1 cellular context compared by ENCODE assay signal in genomic region chr2:222318026-222318711, GRCh38.
A peak's percentile ranks its signal among the peaks of the same experiment; 100 is the strongest.
TF ChIP-seq lines count a peak whose summit lies in the region.

No MANE protein-coding gene starts in this region.

TF ChIP-seq in HEK293, 187 proteins besides CTCF, POLR2A, EP300 and RAD21 (continued from another document and continues in another):
- TF ChIP-seq HOXA7 (CRISPR knock-in tag; IDR thresholded peaks at IDR 0.05; ENCODE audit: borderline replicate concordance) (no peak), ZBTB7A (tag by site-specific recombination; IDR thresholded peaks at IDR 0.05; ENCODE audit: low read depth) (no peak), ZNF626 (tag by site-specific recombination; IDR thresholded peaks at IDR 0.05) (no peak), ZFHX2 (tag by site-specific recombination; conservative IDR thresholded peaks at IDR 0.05) (0 out of 2 replicates have a peak, but pooled peaks have one; percentile 9), PRDM6 (tag by site-specific recombination; IDR thresholded peaks at IDR 0.05) (no peak), ZNF624 (tag by site-specific recombination; IDR thresholded peaks at IDR 0.05) (no peak), ZEB2 (tag by site-specific recombination; IDR thresholded peaks at IDR 0.05) (no peak), ZNF747 (tag by site-specific recombination; IDR thresholded peaks at IDR 0.05) (no peak), ZNF324 (tag by site-specific recombination; IDR thresholded peaks at IDR 0.05) (no peak), ZSCAN4 (tag by site-specific recombination; IDR thresholded peaks at IDR 0.05) (no peak), ZSCAN30 (tag by site-specific recombination; IDR thresholded peaks at IDR 0.05) (peak; percentile 38; the same call in 1 of the 2 replicates), ZNF837 (tag by site-specific recombination; IDR thresholded peaks at IDR 0.05) (no peak), GLIS1 (tag by site-specific recombination; IDR thresholded peaks at IDR 0.05) (no peak), ZNF426 (tag by site-specific recombination; IDR thresholded peaks at IDR 0.05) (no peak), ZNF23 (tag by site-specific recombination; IDR thresholded peaks at IDR 0.05; ENCODE audit: borderline replicate concordance) (no peak), ZXDB (tag by site-specific recombination; IDR thresholded peaks at IDR 0.05) (no peak), ZNF530 (tag by site-specific recombination; IDR thresholded peaks at IDR 0.05; ENCODE audit: low read depth) (no peak), ZNF658 (tag by site-specific recombination; IDR thresholded peaks at IDR 0.05) (no peak), SALL2 (tag by site-specific recombination; IDR thresholded peaks at IDR 0.05; ENCODE audit: borderline replicate concordance) (no peak), ZSCAN23 (tag by site-specific recombination; IDR thresholded peaks at IDR 0.05) (no peak), ZNF416 (tag by site-specific recombination; IDR thresholded peaks at IDR 0.05) (no peak), ZNF133 (tag by site-specific recombination; IDR thresholded peaks at IDR 0.05) (no peak), ZNF549 (tag by site-specific recombination; IDR thresholded peaks at IDR 0.05) (no peak), ZNF2 (tag by site-specific recombination; IDR thresholded peaks at IDR 0.05) (no peak), ZNF362 (tag by site-specific recombination; IDR thresholded peaks at IDR 0.05) (no peak), RBAK (tag by site-specific recombination; IDR thresholded peaks at IDR 0.05) (no peak), ZNF341 (tag by site-specific recombination; IDR thresholded peaks at IDR 0.05; ENCODE audit: low read depth) (peak; percentile 54; the same call in 1 of the 2 replicates), MYNN (tag by site-specific recombination; IDR thresholded peaks at IDR 0.05; ENCODE audit: borderline replicate concordance) (no peak), ZNF433 (tag by site-specific recombination; IDR thresholded peaks at IDR 0.05; ENCODE audit: low read depth) (no peak), ZNF140 (tag by site-specific recombination; IDR thresholded peaks at IDR 0.05) (no peak), ZBTB20 (tag by site-specific recombination; IDR thresholded peaks at IDR 0.05) (peak; percentile 73; the same call in 1 of the 2 replicates), PBX3 (CRISPR knock-in tag; IDR thresholded peaks at IDR 0.05) (peak; percentile 87; the same call in 1 of the 2 replicates), MZF1 (tag by site-specific recombination; IDR thresholded peaks at IDR 0.05; ENCODE audit: borderline replicate concordance) (no peak), ZNF404 (tag by site-specific recombination; IDR thresholded peaks at IDR 0.05) (no peak), ZNF544 (tag by site-specific recombination; IDR thresholded peaks at IDR 0.05) (no peak), ZNF366 (tag by site-specific recombination; conservative IDR thresholded peaks at IDR 0.05) (peak; percentile 41; the same call in 1 of the 2 replicates), ZNF585B (tag by site-specific recombination; IDR thresholded peaks at IDR 0.05) (no peak), ZNF501 (tag by site-specific recombination; IDR thresholded peaks at IDR 0.05) (no peak), ZNF24 (tag by site-specific recombination; IDR thresholded peaks at IDR 0.05) (no peak), ZNF843 (tag by site-specific recombination; IDR thresholded peaks at IDR 0.05) (no peak), KLF9 (tag by site-specific recombination; IDR thresholded peaks at IDR 0.05; ENCODE audit: low read depth) (peak; percentile 59), ZNF777 (tag by site-specific recombination; IDR thresholded peaks at IDR 0.05; ENCODE audit: borderline replicate concordance) (no peak), MEIS1 (CRISPR knock-in tag; IDR thresholded peaks at IDR 0.05; ENCODE audit: borderline replicate concordance) (no peak), ZNF19 (tag by site-specific recombination; IDR thresholded peaks at IDR 0.05; ENCODE audit: low read depth) (no peak), BCL11B (tag by site-specific recombination; IDR thresholded peaks at IDR 0.05; ENCODE audit: low read depth) (0 out of 2 replicates have a peak, but pooled peaks have one; percentile 11), ZNF670 (tag by site-specific recombination; IDR thresholded peaks at IDR 0.05; ENCODE audit: low read depth) (no peak), ZNF266 (tag by site-specific recombination; IDR thresholded peaks at IDR 0.05; ENCODE audit: low read depth) (no peak), ZNF302 (tag by site-specific recombination; IDR thresholded peaks at IDR 0.05; ENCODE audit: low read depth) (no peak), ZNF202 (tag by site-specific recombination; IDR thresholded peaks at IDR 0.05; ENCODE audit: borderline replicate concordance) (no peak), YY2 (tag by site-specific recombination; IDR thresholded peaks at IDR 0.05) (no peak), ZNF560 (tag by site-specific recombination; IDR thresholded peaks at IDR 0.05; ENCODE audit: borderline replicate concordance) (no peak), TRIM28 (IDR thresholded peaks at IDR 0.05; ENCODE audit: borderline replicate concordance, low read length) (peak; percentile 83; the same call in 1 of the 2 replicates), GLIS2 (tag by site-specific recombination; IDR thresholded peaks at IDR 0.05) (no peak), ZNF169 (tag by site-specific recombination; IDR thresholded peaks at IDR 0.05) (no peak), ZBTB17 (tag by site-specific recombination; IDR thresholded peaks at IDR 0.05) (peak; percentile 76), ZNF37A (tag by site-specific recombination; IDR thresholded peaks at IDR 0.05) (no peak), ZNF354C (tag by site-specific recombination; IDR thresholded peaks at IDR 0.05; ENCODE audit: borderline replicate concordance, low read depth) (no peak)
- TF ChIP-seq, protein P1, sequence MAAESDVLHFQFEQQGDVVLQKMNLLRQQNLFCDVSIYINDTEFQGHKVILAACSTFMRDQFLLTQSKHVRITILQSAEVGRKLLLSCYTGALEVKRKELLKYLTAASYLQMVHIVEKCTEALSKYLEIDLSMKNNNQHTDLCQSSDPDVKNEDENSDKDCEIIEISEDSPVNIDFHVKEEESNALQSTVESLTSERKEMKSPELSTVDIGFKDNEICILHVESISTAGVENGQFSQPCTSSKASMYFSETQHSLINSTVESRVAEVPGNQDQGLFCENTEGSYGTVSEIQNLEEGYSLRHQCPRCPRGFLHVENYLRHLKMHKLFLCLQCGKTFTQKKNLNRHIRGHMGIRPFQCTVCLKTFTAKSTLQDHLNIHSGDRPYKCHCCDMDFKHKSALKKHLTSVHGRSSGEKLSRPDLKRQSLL (tag by site-specific recombination; IDR thresholded peaks at IDR 0.05) = no peak
- TF ChIP-seq, protein P2, sequence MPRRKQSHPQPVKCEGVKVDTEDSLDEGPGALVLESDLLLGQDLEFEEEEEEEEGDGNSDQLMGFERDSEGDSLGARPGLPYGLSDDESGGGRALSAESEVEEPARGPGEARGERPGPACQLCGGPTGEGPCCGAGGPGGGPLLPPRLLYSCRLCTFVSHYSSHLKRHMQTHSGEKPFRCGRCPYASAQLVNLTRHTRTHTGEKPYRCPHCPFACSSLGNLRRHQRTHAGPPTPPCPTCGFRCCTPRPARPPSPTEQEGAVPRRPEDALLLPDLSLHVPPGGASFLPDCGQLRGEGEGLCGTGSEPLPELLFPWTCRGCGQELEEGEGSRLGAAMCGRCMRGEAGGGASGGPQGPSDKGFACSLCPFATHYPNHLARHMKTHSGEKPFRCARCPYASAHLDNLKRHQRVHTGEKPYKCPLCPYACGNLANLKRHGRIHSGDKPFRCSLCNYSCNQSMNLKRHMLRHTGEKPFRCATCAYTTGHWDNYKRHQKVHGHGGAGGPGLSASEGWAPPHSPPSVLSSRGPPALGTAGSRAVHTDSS (tag by site-specific recombination; IDR thresholded peaks at IDR 0.05) = no peak
- TF ChIP-seq, protein P3, sequence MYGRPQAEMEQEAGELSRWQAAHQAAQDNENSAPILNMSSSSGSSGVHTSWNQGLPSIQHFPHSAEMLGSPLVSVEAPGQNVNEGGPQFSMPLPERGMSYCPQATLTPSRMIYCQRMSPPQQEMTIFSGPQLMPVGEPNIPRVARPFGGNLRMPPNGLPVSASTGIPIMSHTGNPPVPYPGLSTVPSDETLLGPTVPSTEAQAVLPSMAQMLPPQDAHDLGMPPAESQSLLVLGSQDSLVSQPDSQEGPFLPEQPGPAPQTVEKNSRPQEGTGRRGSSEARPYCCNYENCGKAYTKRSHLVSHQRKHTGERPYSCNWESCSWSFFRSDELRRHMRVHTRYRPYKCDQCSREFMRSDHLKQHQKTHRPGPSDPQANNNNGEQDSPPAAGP (tag by site-specific recombination; IDR thresholded peaks at IDR 0.05) = no peak
- TF ChIP-seq, protein P4, sequence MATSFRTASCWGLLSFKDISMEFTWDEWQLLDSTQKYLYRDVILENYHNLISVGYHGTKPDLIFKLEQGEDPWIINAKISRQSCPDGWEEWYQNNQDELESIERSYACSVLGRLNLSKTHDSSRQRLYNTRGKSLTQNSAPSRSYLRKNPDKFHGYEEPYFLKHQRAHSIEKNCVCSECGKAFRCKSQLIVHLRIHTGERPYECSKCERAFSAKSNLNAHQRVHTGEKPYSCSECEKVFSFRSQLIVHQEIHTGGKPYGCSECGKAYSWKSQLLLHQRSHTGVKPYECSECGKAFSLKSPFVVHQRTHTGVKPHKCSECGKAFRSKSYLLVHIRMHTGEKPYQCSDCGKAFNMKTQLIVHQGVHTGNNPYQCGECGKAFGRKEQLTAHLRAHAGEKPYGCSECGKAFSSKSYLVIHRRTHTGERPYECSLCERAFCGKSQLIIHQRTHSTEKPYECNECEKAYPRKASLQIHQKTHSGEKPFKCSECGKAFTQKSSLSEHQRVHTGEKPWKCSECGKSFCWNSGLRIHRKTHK (tag by site-specific recombination; IDR thresholded peaks at IDR 0.05) = no peak
- TF ChIP-seq, protein P5, sequence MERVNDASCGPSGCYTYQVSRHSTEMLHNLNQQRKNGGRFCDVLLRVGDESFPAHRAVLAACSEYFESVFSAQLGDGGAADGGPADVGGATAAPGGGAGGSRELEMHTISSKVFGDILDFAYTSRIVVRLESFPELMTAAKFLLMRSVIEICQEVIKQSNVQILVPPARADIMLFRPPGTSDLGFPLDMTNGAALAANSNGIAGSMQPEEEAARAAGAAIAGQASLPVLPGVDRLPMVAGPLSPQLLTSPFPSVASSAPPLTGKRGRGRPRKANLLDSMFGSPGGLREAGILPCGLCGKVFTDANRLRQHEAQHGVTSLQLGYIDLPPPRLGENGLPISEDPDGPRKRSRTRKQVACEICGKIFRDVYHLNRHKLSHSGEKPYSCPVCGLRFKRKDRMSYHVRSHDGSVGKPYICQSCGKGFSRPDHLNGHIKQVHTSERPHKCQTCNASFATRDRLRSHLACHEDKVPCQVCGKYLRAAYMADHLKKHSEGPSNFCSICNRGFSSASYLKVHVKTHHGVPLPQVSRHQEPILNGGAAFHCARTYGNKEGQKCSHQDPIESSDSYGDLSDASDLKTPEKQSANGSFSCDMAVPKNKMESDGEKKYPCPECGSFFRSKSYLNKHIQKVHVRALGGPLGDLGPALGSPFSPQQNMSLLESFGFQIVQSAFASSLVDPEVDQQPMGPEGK (tag by site-specific recombination; IDR thresholded peaks at IDR 0.05) = peak; percentile 52; the same call in 1 of the 2 replicates
